ENCODE assay signal across 8 cellular contexts in genomic region chr17:2398188-2398587, GRCh38. TPM values are rescaled to one million over a fixed set of nuclear protein-coding genes. Genes with fewer than 3 reads are reported as not detected.
DNase-seq lines count a peak whose midpoint lies in the region; ATAC-seq and TF ChIP-seq lines count a peak whose summit lies in the region.

No MANE protein-coding gene starts in this region.

- H3K36me3 ChIP-seq in left ventricle myocardium inferior (no peaks in the 10 kb centered on the region), muscle layer of duodenum (ENCODE audit: control insufficient read depth in 1 of 2, insufficient read depth in 2 of 2, low read length in 2 of 2) (peaks cover 0 to 22% of the 10 kb centered on the region in 2 donors), vagina (peaks cover 0 to 3% of the 10 kb centered on the region in 2 donors)

- H3K9me3 ChIP-seq in left ventricle myocardium inferior (replicated peaks) (no peaks in the 10 kb centered on the region), muscle layer of duodenum (ENCODE audit: control insufficient read depth in 1 of 2, low read length in 2 of 2) (no peaks in the 10 kb centered on the region), vagina (no peaks in the 10 kb centered on the region)

- H3K27me3 ChIP-seq in left ventricle myocardium inferior (ENCODE audit: low read depth) = no peaks in the 10 kb centered on the region
- H3K27me3 ChIP-seq in muscle layer of duodenum (ENCODE audit: low read depth, low read length) = no peaks in the 10 kb centered on the region
- no peaks in the 10 kb centered on the region for H3K27me3 ChIP-seq in vagina

- intact Hi-C loops in left ventricle myocardium inferior (cut with micrococcal nuclease) (no loop called here), Right ventricle myocardium inferior (cut with DNase I) (no loop called here), vagina (cut with DNase I) (loop anchor here (10.0 kb wide), 1 partner anchor 343 kb away; the partner anchor contains the start of gene HIC1)

- TF ChIP-seq POLR2A in vagina (IDR thresholded peaks at IDR 0.05) = no peak

- TF ChIP-seq CTCF in left ventricle myocardium inferior (IDR thresholded peaks at IDR 0.05; ENCODE audit: borderline replicate concordance) (no peak), choroid plexus epithelial cell (conservative IDR thresholded peaks at IDR 0.05; ENCODE audit: low read depth, low read length) (no peak), vagina (IDR thresholded peaks at IDR 0.05) (no peak)

- H3K4me1 ChIP-seq in left ventricle myocardium inferior (peaks cover 83% of the 10 kb centered on the region), muscle layer of duodenum (ENCODE audit: control insufficient read depth in 1 of 2, insufficient read depth in 2 of 2, low read length in 2 of 2) (peaks cover 31 to 50% of the 10 kb centered on the region in 2 donors), vagina (peaks cover 60% of the 10 kb centered on the region)

- H3K4me3 ChIP-seq in left ventricle myocardium inferior = peak overlapping the region; percentile 87
- H3K4me3 ChIP-seq in choroid plexus epithelial cell (ENCODE audit: low read depth, low read length) = peak overlapping the region; percentile 99
- H3K4me3 ChIP-seq in muscle layer of duodenum (ENCODE audit: low read depth in 1 of 2, low read length in 2 of 2) = peak overlapping the region; percentile 30 to 53
- peak overlapping the region; percentile 78 to 97 for H3K4me3 ChIP-seq in vagina

- no peak for DNase-seq in left ventricle myocardium inferior
- no peak for DNase-seq in Right ventricle myocardium inferior (ENCODE audit: missing footprints)
- no peak for DNase-seq in choroid plexus epithelial cell (ENCODE audit: low read depth)
- DNase-seq in vagina (ENCODE audit: extremely low spot score in 2 of 2) = no peak
- DNase-seq in DMS153 (lab: John Stamatoyannopoulos, UW) = no peak

- H3K27ac ChIP-seq in left ventricle myocardium inferior (replicated peaks) (peak overlapping the region; percentile 99), muscle layer of duodenum (ENCODE audit: low read length) (peak overlapping the region; percentile 99), vagina (peak overlapping the region; percentile 99)

- ATAC-seq in Right ventricle myocardium inferior (no peak), HG03342 (IDR thresholded peaks at IDR 0.05; ENCODE audit: unreplicated experiment) (no peak), GM21367 (IDR thresholded peaks at IDR 0.05; ENCODE audit: unreplicated experiment) (no peak)

RNA-seq across cellular contexts. Expression of gene MNT, which starts 2.7 kb away (rescaled TPM):
- total RNA-seq in left ventricle myocardium inferior (9.9 TPM), Right ventricle myocardium inferior (10.9 TPM), vagina (28.5 TPM)

Comparison
In these comparisons a context has a peak if more than half of its experiments do, and no peak if none do; other contexts are left out.
1. H3K4me3 ChIP-seq: peak in every context shown above with its lines; median percentile 99 in choroid plexus epithelial cell; 88 in vagina; 87 in left ventricle myocardium inferior; 42 in muscle layer of duodenum.